13 cellular contexts compared by ENCODE assay signal in the genomic region with DNA sequence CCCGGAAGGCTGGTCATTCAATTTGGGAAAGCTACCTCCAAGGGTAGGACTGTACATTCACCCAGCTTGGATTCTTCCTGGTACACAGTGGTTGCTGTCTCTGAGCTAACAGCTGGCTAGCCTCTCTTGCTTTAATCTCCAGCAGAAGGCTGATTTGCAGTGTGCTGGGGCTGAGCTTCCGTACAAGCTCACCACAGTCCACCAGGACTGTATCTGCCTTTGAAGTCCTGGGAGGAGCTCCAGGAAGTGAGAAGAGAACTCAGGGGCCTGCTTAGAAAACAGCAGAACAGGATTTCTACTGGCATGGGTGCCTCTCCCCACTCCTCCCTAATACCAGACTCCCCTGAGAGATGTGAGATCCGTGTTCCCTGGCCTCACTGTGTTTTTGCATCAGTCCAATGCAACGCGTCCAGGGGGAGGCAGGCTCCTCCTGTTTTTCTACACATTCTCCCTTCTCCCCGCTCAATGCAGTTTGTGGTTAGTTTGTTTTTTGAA. TPM values are rescaled to one million over a fixed set of nuclear protein-coding genes. Genes with fewer than 3 reads are reported as not detected.
A peak's percentile ranks its signal among the peaks of the same experiment; 100 is the strongest.
DNase-seq lines count a peak whose midpoint lies in the region; ATAC-seq and TF ChIP-seq lines count a peak whose summit lies in the region.
"Had no signal": no experiment of that assay in that cellular context is flagged by ENCODE, and none has a peak within 500 bp of the region (broad histone marks: within the 10 kb centered on the region; RNA-seq: fewer than 3 reads in every experiment).

No MANE protein-coding gene starts in this region.

- H3K27ac Mint-ChIP-seq in neural crest cell (ENCODE audit: unreplicated experiment) (no peak overlapping the region), progenitor cell of endocrine pancreas (no peak overlapping the region)

- H3K27me3 Mint-ChIP-seq in neural crest cell (ENCODE audit: low read depth) (peaks cover 28% of the 10 kb centered on the region), progenitor cell of endocrine pancreas (peaks cover 91% of the 10 kb centered on the region)

- H3K4me3 ChIP-seq in fibroblast of the aortic adventitia (ENCODE audit: low read depth, low read length) = no peak overlapping the region
- H3K4me3 ChIP-seq: A549 had no signal

- H3K4me3 Mint-ChIP-seq in neural crest cell (peak overlapping the region; percentile 35), progenitor cell of endocrine pancreas (ENCODE audit: low read depth) (no peak overlapping the region)

- DNase-seq in Right ventricle myocardium inferior (ENCODE audit: missing footprints) = no peak
- DNase-seq in cardiac septum (ENCODE audit: low spot score) = no peak
- peak; percentile 16 for DNase-seq in fibroblast of the aortic adventitia (ENCODE audit: low read depth)
- no peak for DNase-seq in neural crest cell (ENCODE audit: low read depth, low spot score)
- no peak for DNase-seq in HK-2 (ENCODE audit: unreplicated experiment)
- no peak for DNase-seq in progenitor cell of endocrine pancreas (ENCODE audit: low spot score, unreplicated experiment)
- DNase-seq: activated CD4-positive, alpha-beta T cell treated with anti-CD3 and anti-CD28 coated beads, Interleukin-2, amount 50 U/mL, for 1 hour; activated naive CD4-positive, alpha-beta T cell treated with anti-CD3 and anti-CD28 coated beads, Interleukin-2, amount 50 U/mL, for 16 hours; H7 had no signal

- TF ChIP-seq CTCF in fibroblast of the aortic adventitia (IDR thresholded peaks at IDR 0.05; ENCODE audit: insufficient read depth, low read length) (no peak), neural crest cell (conservative IDR thresholded peaks at IDR 0.05) (no peak), progenitor cell of endocrine pancreas (IDR thresholded peaks at IDR 0.05; ENCODE audit: unreplicated experiment) (no peak)

- H3K4me1 Mint-ChIP-seq in neural crest cell = peaks cover 95% of the 10 kb centered on the region
- no peaks in the 10 kb centered on the region for H3K4me1 Mint-ChIP-seq in progenitor cell of endocrine pancreas (ENCODE audit: low read depth)

- intact Hi-C loops in Right ventricle myocardium inferior (cut with DNase I) = no loop called here
- intact Hi-C loops in cardiac septum (cut with DNase I) = no loop called here

- H3K36me3 Mint-ChIP-seq in neural crest cell (ENCODE audit: low read depth) = no peaks in the 10 kb centered on the region
- no peaks in the 10 kb centered on the region for H3K36me3 Mint-ChIP-seq in progenitor cell of endocrine pancreas (ENCODE audit: insufficient read depth)

- H3K9me3 Mint-ChIP-seq in neural crest cell = no peaks in the 10 kb centered on the region
- H3K9me3 Mint-ChIP-seq in progenitor cell of endocrine pancreas (ENCODE audit: low read depth) = no peaks in the 10 kb centered on the region

- ATAC-seq in Right ventricle myocardium inferior (peak; percentile 59), HG03175 (IDR thresholded peaks at IDR 0.05; ENCODE audit: unreplicated experiment) (no peak), GM19328 (IDR thresholded peaks at IDR 0.05; ENCODE audit: unreplicated experiment) (no peak)
- ATAC-seq: A549 had no signal

RNA-seq across cellular contexts. Expression of gene AFAP1L2, which starts 6.6 kb away (rescaled TPM):
- 5.7 TPM for total RNA-seq in Right ventricle myocardium inferior
- 3.9 TPM for total RNA-seq in cardiac septum
- 0.18 TPM in 1 of 2 replicates, not detected in the other for total RNA-seq in fibroblast of the aortic adventitia (ENCODE audit: low replicate concordance)
- total RNA-seq in neural crest cell = 72.1 and 73.6 TPM in 2 replicates
- total RNA-seq in progenitor cell of endocrine pancreas = 0.98 and 1.8 TPM in 2 replicates
- total RNA-seq: NCI-H460 had no signal

Comparison
In these comparisons a context has a peak if more than half of its experiments do, and no peak if none do; other contexts are left out.
1. RNA of gene AFAP1L2, which starts 6.6 kb away (total RNA-seq): 72.1 to 73.6 TPM in neural crest cell; 5.7 TPM in Right ventricle myocardium inferior (single experiment), 3.9 TPM in cardiac septum (single experiment), 0.98 to 1.8 TPM in progenitor cell of endocrine pancreas and 0.18 TPM in fibroblast of the aortic adventitia; every median in the first group is over 10 times any median in the second.